In genomic region chr21:45551316-45551715, GRCh38 we compare ENCODE assay signal across 1 cellular context.
TF ChIP-seq lines count a peak whose summit lies in the region.

No MANE protein-coding gene starts in this region.

TF ChIP-seq in GM23338, 12 proteins besides CTCF, POLR2A, EP300 and RAD21 (continued from another document):
- TF ChIP-seq EZH2 (IDR thresholded peaks at IDR 0.05; ENCODE audit: low read depth, unreplicated experiment) = no peak
